Comparison of ENCODE assay signal across 10 cellular contexts in the genomic region with DNA sequence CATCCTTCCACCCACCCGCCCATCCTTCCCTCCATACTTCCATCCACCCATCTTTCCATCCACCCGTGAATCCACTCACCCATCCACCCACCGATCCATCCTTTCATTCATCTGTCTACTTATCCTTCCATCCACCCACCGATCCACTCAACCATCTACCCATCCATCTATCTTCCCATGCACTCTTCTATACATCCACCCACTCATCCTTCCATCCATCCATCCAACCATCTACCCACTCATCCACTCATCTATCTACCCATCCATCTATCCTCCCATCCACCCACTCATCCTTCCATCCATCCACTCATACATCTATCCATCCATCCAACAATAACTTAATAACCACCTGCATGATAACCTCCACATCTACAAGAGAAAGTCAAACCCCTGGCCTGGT. TPM values are rescaled to one million over a fixed set of nuclear protein-coding genes. Genes with fewer than 3 reads are reported as not detected.
"Had no signal": no experiment of that assay in that cellular context is flagged by ENCODE, and none has a peak within 500 bp of the region (broad histone marks: within the 10 kb centered on the region; RNA-seq: fewer than 3 reads in every experiment).

No MANE protein-coding gene starts in this region.

- H3K4me1 Mint-ChIP-seq: IgD-negative memory B cell had no signal

- H3K27ac ChIP-seq: GM23248, HL-60 had no signal

- H3K36me3 Mint-ChIP-seq: IgD-negative memory B cell had no signal

- H3K4me3 ChIP-seq: GM23248 had no signal

- FAIRE-seq: H54, HepG2 had no signal

- H3K9me3 Mint-ChIP-seq: H9, HFFc6, IgD-negative memory B cell had no signal

- H2AFZ ChIP-seq: GM23248 had no signal

- ATAC-seq: HepG2 had no signal

- H3K4me3 Mint-ChIP-seq: H9, HFFc6, IgD-negative memory B cell had no signal

- H3K27ac Mint-ChIP-seq: H9, HFFc6, IgD-negative memory B cell had no signal

- H3K9ac ChIP-seq: GM23248 had no signal

- DNase-seq: GM23248, GOT3, H9, HCEC 1CT, HFFc6, KG1 had no signal

RNA-seq across cellular contexts. Expression of gene WNT7B, which starts 47.3 kb away (rescaled TPM):
- total RNA-seq: GM23248 had no signal
- polyA plus RNA-seq: GM23248, HepG2, IgD-negative memory B cell had no signal
